Comparison of ENCODE assay signal across 16 cellular contexts in genomic region chr16:68313116-68313515, GRCh38. TPM values are rescaled to one million over a fixed set of nuclear protein-coding genes. Genes with fewer than 3 reads are reported as not detected.
DNase-seq lines count a peak whose midpoint lies in the region; ATAC-seq and TF ChIP-seq lines count a peak whose summit lies in the region.
"Had no signal": no experiment of that assay in that cellular context is flagged by ENCODE, and none has a peak within 500 bp of the region (broad histone marks: within the 10 kb centered on the region; RNA-seq: fewer than 3 reads in every experiment).

No MANE protein-coding gene starts in this region.

- CTCF ChIA-PET in RWPE1 (lab: Yijun Ruan, JAX): no interaction called here

- peak overlapping the region; percentile 98 for H3K4me2 ChIP-seq in DND-41 (ENCODE audit: insufficient read depth, low read length)

- ATAC-seq in DND-41 (ENCODE audit: insufficient read depth, low read depth) (no peak), naive B cell (ENCODE audit: low read depth in 2 of 2) (no peak), HG02759 (IDR thresholded peaks at IDR 0.05; ENCODE audit: unreplicated experiment) (no peak), left cardiac atrium (no peak)

- H3K27ac Mint-ChIP-seq in activated T-cell treated with anti-CD3 and anti-CD28 coated beads, Interleukin-2, amount 50 U/mL, for 24 hours: no peak overlapping the region
- no peak overlapping the region for H3K27ac Mint-ChIP-seq in activated T-helper 1 cell treated with anti-CD3 and anti-CD28 coated beads, Interleukin-12 subunit alpha, Interleukin-12 subunit beta, Interleukin-2, Interleukin-4 antibody, amounts not matched to agents 30 ng/mL and 10 ng/mL and 1 ng/mL, durations not matched to agents 14 hours and 24 hours and 36 hours
- H3K27ac Mint-ChIP-seq in naive B cell: peak overlapping the region in 2 of 6 donors; percentile 56 to 59

- DNase-seq in activated T-cell treated with anti-CD3 and anti-CD28 coated beads, Interleukin-2, amount 50 U/mL, for 24 hours: no peak
- DNase-seq in activated T-cell treated with anti-CD3 and anti-CD28 coated beads for 4 hours: no peak
- DNase-seq in DND-41: no peak
- no peak for DNase-seq in activated T-helper 1 cell treated with anti-CD3 and anti-CD28 coated beads, Interleukin-12 subunit alpha, Interleukin-12 subunit beta, Interleukin-2, Interleukin-4 antibody, amounts not matched to agents 30 ng/mL and 10 ng/mL and 1 ng/mL, durations not matched to agents 14 hours and 24 hours and 36 hours (ENCODE audit: low spot score)
- no peak for DNase-seq in naive B cell
- no peak for DNase-seq in left cardiac atrium
- no peak for DNase-seq in RWPE1 (ENCODE audit: low spot score)
- DNase-seq: Calu3, DMS79, NCI-H1048, NCI-H146, NCI-H2081 treated with DMSO at 0.1 percent for 48 hours, NCI-H524 treated with DMSO at 0.1 percent for 48 hours, PC-9 had no signal

- no peaks in the 10 kb centered on the region for H3K27me3 Mint-ChIP-seq in activated T-cell treated with anti-CD3 and anti-CD28 coated beads, Interleukin-2, amount 50 U/mL, for 24 hours
- H3K27me3 Mint-ChIP-seq in activated T-helper 1 cell treated with anti-CD3 and anti-CD28 coated beads, Interleukin-12 subunit alpha, Interleukin-12 subunit beta, Interleukin-2, Interleukin-4 antibody, amounts not matched to agents 30 ng/mL and 10 ng/mL and 1 ng/mL, durations not matched to agents 14 hours and 24 hours and 36 hours (ENCODE audit: insufficient read depth): no peaks in the 10 kb centered on the region
- no peaks in the 10 kb centered on the region for H3K27me3 Mint-ChIP-seq in naive B cell

- POLR2A ChIA-PET in RWPE1 (lab: Yijun Ruan, JAX; ENCODE audit: low non-redundant PET): no interaction called here

- peaks cover 83% of the 10 kb centered on the region for H3K36me3 Mint-ChIP-seq in activated T-cell treated with anti-CD3 and anti-CD28 coated beads, Interleukin-2, amount 50 U/mL, for 24 hours (ENCODE audit: low read depth)
- peaks cover 24% of the 10 kb centered on the region for H3K36me3 Mint-ChIP-seq in activated T-helper 1 cell treated with anti-CD3 and anti-CD28 coated beads, Interleukin-12 subunit alpha, Interleukin-12 subunit beta, Interleukin-2, Interleukin-4 antibody, amounts not matched to agents 30 ng/mL and 10 ng/mL and 1 ng/mL, durations not matched to agents 14 hours and 24 hours and 36 hours (ENCODE audit: low read depth)
- H3K36me3 Mint-ChIP-seq in naive B cell: no peaks in the 10 kb centered on the region

- peaks cover 86% of the 10 kb centered on the region for H3K79me2 ChIP-seq in DND-41 (ENCODE audit: insufficient read depth, low read length)

- H3K36me3 ChIP-seq in DND-41 (ENCODE audit: insufficient read depth, low read length): peaks cover 57% of the 10 kb centered on the region

- TF ChIP-seq CTCF in DND-41 (IDR thresholded peaks at IDR 0.05; ENCODE audit: borderline replicate concordance, extremely low read depth, low read length, poor library complexity, severe bottlenecking) (no peak), RWPE1 (conservative IDR thresholded peaks at IDR 0.05; ENCODE audit: low read depth) (no peak)

- peaks cover 55% of the 10 kb centered on the region for H3K4me1 ChIP-seq in DND-41 (ENCODE audit: insufficient read depth, low read length)

- H3K27ac ChIP-seq in DND-41 (ENCODE audit: low read length): peak overlapping the region; percentile 35; the same call in 1 of the 2 replicates
- H3K27ac ChIP-seq in RWPE1: no peak overlapping the region; the same call in 1 of the 2 replicates
- H3K27ac ChIP-seq: C4-2B, PC-9 had no signal

- H4K20me1 ChIP-seq in DND-41 (ENCODE audit: insufficient read depth, low read length): peaks cover 22% of the 10 kb centered on the region; the same call in 1 of the 2 replicates

- no peaks in the 10 kb centered on the region for H3K27me3 ChIP-seq in DND-41 (ENCODE audit: insufficient read depth, low read length, poor library complexity)

- peak overlapping the region; percentile 17; the same call in 1 of the 2 replicates for H3K9ac ChIP-seq in DND-41 (ENCODE audit: low read depth, low read length)

- peak overlapping the region; percentile 53 for H3K4me3 Mint-ChIP-seq in activated T-cell treated with anti-CD3 and anti-CD28 coated beads, Interleukin-2, amount 50 U/mL, for 24 hours
- peak overlapping the region; percentile 50 for H3K4me3 Mint-ChIP-seq in activated T-helper 1 cell treated with anti-CD3 and anti-CD28 coated beads, Interleukin-12 subunit alpha, Interleukin-12 subunit beta, Interleukin-2, Interleukin-4 antibody, amounts not matched to agents 30 ng/mL and 10 ng/mL and 1 ng/mL, durations not matched to agents 14 hours and 24 hours and 36 hours
- H3K4me3 Mint-ChIP-seq in naive B cell: peak overlapping the region in 5 of 8 donors; percentile 16 to 83 (median 46)

- H3K9me3 Mint-ChIP-seq in activated T-cell treated with anti-CD3 and anti-CD28 coated beads, Interleukin-2, amount 50 U/mL, for 24 hours: no peaks in the 10 kb centered on the region
- H3K9me3 Mint-ChIP-seq in activated T-helper 1 cell treated with anti-CD3 and anti-CD28 coated beads, Interleukin-12 subunit alpha, Interleukin-12 subunit beta, Interleukin-2, Interleukin-4 antibody, amounts not matched to agents 30 ng/mL and 10 ng/mL and 1 ng/mL, durations not matched to agents 14 hours and 24 hours and 36 hours: no peaks in the 10 kb centered on the region
- no peaks in the 10 kb centered on the region for H3K9me3 Mint-ChIP-seq in naive B cell

- intact Hi-C loops in activated T-helper 1 cell treated with anti-CD3 and anti-CD28 coated beads, Interleukin-12 subunit alpha, Interleukin-12 subunit beta, Interleukin-2, Interleukin-4 antibody, amounts not matched to agents 30 ng/mL and 10 ng/mL and 1 ng/mL, durations not matched to agents 14 hours and 24 hours and 36 hours (cut with micrococcal nuclease): loop anchor here (5.0 to 10.0 kb wide), 2 partner anchors 376 to 468 kb away; partner anchors contain the start of genes CENPT, NUTF2, PSMB10 and THAP11
- intact Hi-C loops in left cardiac atrium (cut with DNase I): loop anchor here (5.0 kb wide), 2 partner anchors 46 to 51 kb away; partner anchors contain the start of gene SLC7A6 (in 1 of the 2)

- peaks cover 46% of the 10 kb centered on the region for H3K4me1 Mint-ChIP-seq in activated T-cell treated with anti-CD3 and anti-CD28 coated beads, Interleukin-2, amount 50 U/mL, for 24 hours (ENCODE audit: low read depth)
- peaks cover 38% of the 10 kb centered on the region for H3K4me1 Mint-ChIP-seq in activated T-helper 1 cell treated with anti-CD3 and anti-CD28 coated beads, Interleukin-12 subunit alpha, Interleukin-12 subunit beta, Interleukin-2, Interleukin-4 antibody, amounts not matched to agents 30 ng/mL and 10 ng/mL and 1 ng/mL, durations not matched to agents 14 hours and 24 hours and 36 hours (ENCODE audit: low read depth)
- H3K4me1 Mint-ChIP-seq in naive B cell: peaks cover 21 to 49% (median 39%) of the 10 kb centered on the region in 3 donors

- H2AFZ ChIP-seq in DND-41 (ENCODE audit: low read depth, low read length): no peak overlapping the region
- H2AFZ ChIP-seq: PC-9 had no signal

- H3K9me3 ChIP-seq in DND-41 (ENCODE audit: insufficient read depth, low read length, severe bottlenecking): no peaks in the 10 kb centered on the region

- H3K4me3 ChIP-seq in DND-41 (ENCODE audit: low read depth in 1 of 2, low read length in 2 of 2): no peak overlapping the region
- H3K4me3 ChIP-seq: PC-9 had no signal

RNA-seq across cellular contexts. Expression of gene PRMT7, which starts 2.3 kb away (rescaled TPM):
- 80.6 and 85.2 TPM in 2 replicates for total RNA-seq in activated T-helper 1 cell treated with anti-CD3 and anti-CD28 coated beads, Interleukin-12 subunit alpha, Interleukin-12 subunit beta, Interleukin-2, Interleukin-4 antibody, amounts not matched to agents 30 ng/mL and 10 ng/mL and 1 ng/mL, durations not matched to agents 14 hours and 24 hours and 36 hours
- polyA plus RNA-seq in naive B cell (ENCODE audit: low read depth in 6 of 6): 10 to 100 TPM; 14.8 to 34.8 (median 23.1) TPM
- 10 to 100 TPM; 24.3 to 24.9 TPM for total RNA-seq in left cardiac atrium

RNA-seq across cellular contexts. Expression of gene SLC7A6OS, which starts 2.4 kb away (rescaled TPM):
- total RNA-seq in activated T-helper 1 cell treated with anti-CD3 and anti-CD28 coated beads, Interleukin-12 subunit alpha, Interleukin-12 subunit beta, Interleukin-2, Interleukin-4 antibody, amounts not matched to agents 30 ng/mL and 10 ng/mL and 1 ng/mL, durations not matched to agents 14 hours and 24 hours and 36 hours: 26.5 and 27.6 TPM in 2 replicates
- 10 to 100 TPM; 14.0 to 26.1 (median 17.7) TPM for polyA plus RNA-seq in naive B cell (ENCODE audit: low read depth in 6 of 6)
- 10 to 100 TPM; 10.2 to 10.7 TPM for total RNA-seq in left cardiac atrium

RNA-seq across cellular contexts. Expression of gene SLC7A6, which starts 48.8 kb away (rescaled TPM):
- 139 and 143 TPM in 2 replicates for total RNA-seq in activated T-helper 1 cell treated with anti-CD3 and anti-CD28 coated beads, Interleukin-12 subunit alpha, Interleukin-12 subunit beta, Interleukin-2, Interleukin-4 antibody, amounts not matched to agents 30 ng/mL and 10 ng/mL and 1 ng/mL, durations not matched to agents 14 hours and 24 hours and 36 hours
- 10 to 100 TPM in 5 of 6 donors, 1 to 10 TPM in 1; 6.5 to 16.4 (median 13.5) TPM for polyA plus RNA-seq in naive B cell (ENCODE audit: low read depth in 6 of 6)
- total RNA-seq in left cardiac atrium: 10 to 100 TPM; 33.0 to 51.6 TPM
